8 cellular contexts compared by ENCODE assay signal in the genomic region with DNA sequence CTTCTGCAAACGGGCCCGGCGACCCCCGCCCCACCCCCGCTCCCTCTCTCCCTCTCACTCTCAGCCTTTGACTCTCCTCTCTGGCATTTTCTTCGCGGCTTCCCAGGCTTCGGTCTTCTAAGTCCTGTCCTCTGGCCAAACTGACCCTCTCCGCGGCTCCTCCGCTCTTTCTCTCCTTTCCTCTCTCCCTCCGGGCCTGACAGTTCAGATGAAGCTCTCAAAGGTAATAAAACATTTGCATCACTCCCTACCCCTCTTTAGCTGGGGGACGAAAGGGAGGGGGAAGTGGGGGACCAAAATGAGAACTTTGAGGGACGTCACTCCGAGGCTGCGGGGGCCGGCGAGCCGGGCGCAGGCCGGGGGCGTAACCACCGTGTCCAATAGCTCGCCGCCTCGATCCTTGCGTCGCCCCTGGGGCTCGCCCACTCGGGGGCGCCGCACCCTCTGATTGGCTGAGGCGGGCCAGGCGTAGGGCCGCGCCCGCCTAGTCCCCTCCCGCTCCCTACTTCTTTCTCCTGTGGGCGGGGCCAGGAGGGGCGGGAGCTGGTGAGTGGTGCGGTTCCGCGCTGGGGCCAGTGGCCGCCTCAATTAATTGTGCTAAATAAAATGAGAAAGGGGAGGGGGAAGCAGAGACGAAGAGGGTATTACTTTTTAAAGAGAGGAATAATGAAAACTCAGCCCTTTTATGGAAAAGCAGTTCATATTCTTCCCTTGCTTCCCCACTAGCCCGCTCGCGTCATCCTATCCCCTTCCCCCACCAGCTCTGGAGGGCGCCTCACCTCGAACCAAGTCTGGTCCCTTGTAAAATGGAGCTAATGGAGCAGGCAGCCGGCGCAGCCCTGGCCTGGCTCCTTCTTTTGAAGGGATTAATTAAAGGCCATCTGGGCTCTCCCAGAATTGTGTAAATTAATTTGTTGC. TPM values are rescaled to one million over a fixed set of nuclear protein-coding genes. Genes with fewer than 3 reads are reported as not detected.
DNase-seq lines count a peak whose midpoint lies in the region; ATAC-seq and TF ChIP-seq lines count a peak whose summit lies in the region.

A gene (minus strand): TSS at position 228 of the 918 bp plus-strand sequence. CDS start 1,064 bp downstream, outside the sequence.

- H3K36me3 ChIP-seq in sigmoid colon = no peaks in the 10 kb centered on the region

- TF ChIP-seq CTCF in brain (conservative IDR thresholded peaks at IDR 0.05) (no peak), sigmoid colon (IDR thresholded peaks at IDR 0.05) (no peak)

- H3K36me3 Mint-ChIP-seq in brain = no peaks in the 10 kb centered on the region

- H3K27me3 Mint-ChIP-seq in brain = peaks cover 97% of the 10 kb centered on the region

- DNase-seq in A172 (ENCODE audit: low spot score) = peak; percentile 87
- DNase-seq in NCI-H510A (lab: John Stamatoyannopoulos, UW) = peak; percentile 94
- DNase-seq in sigmoid colon = no peak
- DNase-seq in stimulated activated CD4-positive, alpha-beta T cell treated with anti-CD3 and anti-CD28 coated beads, Interleukin-2, amount 100 ng/mL, for 48 hours = no peak
- DNase-seq in stimulated activated CD4-positive, alpha-beta T cell treated with anti-CD3 and anti-CD28 coated beads, Interleukin-4, amount 100 ng/mL, for 24 hours = no peak

- H3K9me3 ChIP-seq in iPS-18c (ENCODE audit: control insufficient read depth, insufficient read depth, low read length) (peaks cover 3% of the 10 kb centered on the region), sigmoid colon (no peaks in the 10 kb centered on the region)

- peaks cover 96 to 100% (median 98%) of the 10 kb centered on the region in 3 donors for H3K27me3 ChIP-seq in sigmoid colon

- peaks cover 0 to 23% (median 5%) of the 10 kb centered on the region in 5 experiments for H3K9me3 Mint-ChIP-seq in brain

- peak within 1 kb of the TSS in 2 of 5 experiments; percentile 40 to 50 for H3K27ac Mint-ChIP-seq in brain

- ATAC-seq in GM19463 (IDR thresholded peaks at IDR 0.05; ENCODE audit: unreplicated experiment) = peak; percentile 50

- no peak for TF ChIP-seq EP300 in sigmoid colon (IDR thresholded peaks at IDR 0.05)

- H3K4me1 ChIP-seq in sigmoid colon = peaks cover 0 to 38% (median 34%) of the 10 kb centered on the region in 4 donors

- peaks cover 52% of the 10 kb centered on the region for H3K4me1 Mint-ChIP-seq in brain

- intact Hi-C loops in sigmoid colon (cut with DNase I) = no loop called here

- H3K27ac ChIP-seq in sigmoid colon = peak within 1 kb of the TSS in 1 of 4 donors; percentile 96

- no peak for TF ChIP-seq POLR2A in sigmoid colon (IDR thresholded peaks at IDR 0.05)

- WGBS in sigmoid colon, 2 donors = 4% methylated on average over 52 of the region's 52 CpGs

- H3K4me3 ChIP-seq in iPS-18c (ENCODE audit: insufficient read depth, low read depth, low read length) (peak within 1 kb of the TSS; percentile 47), sigmoid colon (peak within 1 kb of the TSS; percentile 24 to 44 (median 36))

- peak within 1 kb of the TSS; percentile 83 to 92 (median 88) for H3K4me3 Mint-ChIP-seq in brain

RNA-seq across cellular contexts. Expression of the gene that starts here (rescaled TPM):
- 0.34 and 0.55 TPM in 2 replicates for total RNA-seq in A172 (2014; rRNA removed; shearing (Covaris generic))
- polyA plus RNA-seq in brain (ENCODE audit: insufficient read depth, low read depth, low replicate concordance) = 1.7 TPM
- total RNA-seq in sigmoid colon = not detected
- under 1 TPM in 1 of 3 donors, not detected in 2; 0.01 TPM for polyA plus RNA-seq in sigmoid colon

Comparison
In these comparisons a context has a peak if more than half of its experiments do, and no peak if none do; other contexts are left out.
1. Peak in DNase-seq in A172; RNA of the gene not detected or under 1 TPM.